Comparison of ENCODE assay signal across 9 cellular contexts in genomic region chr14:24279301-24280186, GRCh38. TPM values are rescaled to one million over a fixed set of nuclear protein-coding genes. Genes with fewer than 3 reads are reported as not detected.
DNase-seq lines count a peak whose midpoint lies in the region; ATAC-seq, FAIRE-seq and TF ChIP-seq lines count a peak whose summit lies in the region.
"Had no signal": no experiment of that assay in that cellular context is flagged by ENCODE, and none has a peak within 500 bp of the region (broad histone marks: within the 10 kb centered on the region; RNA-seq: fewer than 3 reads in every experiment).

No MANE protein-coding gene starts in this region.

- dilution Hi-C loops in mammary epithelial cell (cut with HindIII; ENCODE audit: low sequenced_read_pairs): loop anchor here (5.0 kb wide), 1 partner anchor 77 kb away; no protein-coding TSS in a partner anchor

- peak; percentile 42 to 55 for TF ChIP-seq CTCF in mammary epithelial cell (conservative IDR thresholded peaks at IDR 0.05 in 1 of 2, IDR thresholded peaks at IDR 0.05 in 1 of 2; ENCODE audit: extremely low read depth in 1 of 2, insufficient read depth in 1 of 2, low read depth in 1 of 2, low read length in 2 of 2)
- no peak for TF ChIP-seq CTCF in neutrophil (IDR thresholded peaks at IDR 0.05)

- H3K4me3 ChIP-seq in mammary epithelial cell (replicated peaks in 1 of 3; ENCODE audit: insufficient read depth in 1 of 3, low read depth in 2 of 3, low read length in 3 of 3): no peak overlapping the region
- peak overlapping the region; percentile 12 to 24 for H3K4me3 ChIP-seq in neutrophil (ENCODE audit: low read depth in 1 of 2, low read length in 1 of 2)

- H3K79me2 ChIP-seq in mammary epithelial cell (ENCODE audit: insufficient read depth, low read length): peaks cover 4% of the 10 kb centered on the region

- in situ Hi-C loops in mammary epithelial cell (cut with MboI; ENCODE audit: low sequenced_read_pairs in 2 of 2): no loop called here

- FAIRE-seq in GM12891 (lab: Jason Lieb, UNC): peak; percentile 70
- FAIRE-seq: TTC549 had no signal

- BruUV-seq in mammary epithelial cell (replicated peaks; lab: Mats Ljungman, UMichigan): no TSS peak

- peak overlapping the region; percentile 18 for H2AFZ ChIP-seq in mammary epithelial cell (ENCODE audit: low read depth, low read length)

- intact Hi-C loops in mammary epithelial cell (cut with micrococcal nuclease): no loop called here

- H3K9me3 ChIP-seq in mammary epithelial cell (replicated peaks; ENCODE audit: insufficient read depth, low read length) (no peaks in the 10 kb centered on the region), neutrophil (no peaks in the 10 kb centered on the region)

- CTCF ChIA-PET in mammary epithelial cell (lab: Charles Lee; ENCODE audit: low non-redundant PET): interaction anchor here (0.5 kb wide), 1 partner anchor 37 kb away, joined by 3 read pairs; no protein-coding TSS in a partner anchor

- H3K36me3 ChIP-seq in mammary epithelial cell (ENCODE audit: insufficient read depth, low read length) (no peaks in the 10 kb centered on the region), neutrophil (no peaks in the 10 kb centered on the region)

- WGBS in mammary epithelial cell (ENCODE audit: low coverage, missing lambda C conversion rate): 63% methylated on average over 11 of the region's 11 CpGs

- no peak overlapping the region for H3K9ac ChIP-seq in mammary epithelial cell (ENCODE audit: insufficient read depth, low read length)

- DNase-seq in GM12891 (ENCODE audit: insufficient read length, low spot score) (no peak), RPMI8226 (peak; percentile 77), mammary epithelial cell (peak; percentile 77), NCI-H146 (lab: John Stamatoyannopoulos, UW) (no peak), GM19238 (ENCODE audit: insufficient read length, low spot score) (no peak)

- H3K27ac ChIP-seq in mammary epithelial cell (ENCODE audit: insufficient read depth, low read depth, low read length) (peak overlapping the region; percentile 0), neutrophil (peak overlapping the region; percentile 97)

- ATAC-seq in HG02588 (IDR thresholded peaks at IDR 0.05; ENCODE audit: unreplicated experiment) (peak; percentile 68), HG03097 (IDR thresholded peaks at IDR 0.05; ENCODE audit: low FRiP score, unreplicated experiment) (no peak)

- peaks cover 26% of the 10 kb centered on the region for H3K4me1 ChIP-seq in mammary epithelial cell (ENCODE audit: insufficient read depth, low read length)
- H3K4me1 ChIP-seq in neutrophil (ENCODE audit: control insufficient read depth in 1 of 2, insufficient read depth in 1 of 2, low read depth in 1 of 2, low read length in 1 of 2): peaks cover 77 to 80% of the 10 kb centered on the region in 2 experiments

- H4K20me1 ChIP-seq in mammary epithelial cell (ENCODE audit: insufficient read depth, low read length): no peaks in the 10 kb centered on the region

- H3K4me2 ChIP-seq in mammary epithelial cell (ENCODE audit: insufficient read depth, low read depth, low read length): no peak overlapping the region

- no peak for TF ChIP-seq POLR2A in GM12891 (IDR thresholded peaks at IDR 0.05; ENCODE audit: low read depth, low read length)

- H3K27me3 ChIP-seq in mammary epithelial cell (ENCODE audit: insufficient read depth, low read length): no peaks in the 10 kb centered on the region
- H3K27me3 ChIP-seq in neutrophil: no peaks in the 10 kb centered on the region

TF ChIP-seq in GM12891, 5 proteins besides CTCF, POLR2A, EP300 and RAD21:
- no peak for TF ChIP-seq POU2F2 (IDR thresholded peaks at IDR 0.05; ENCODE audit: low read depth, low read length)
- TF ChIP-seq PAX5 (IDR thresholded peaks at IDR 0.05; ENCODE audit: insufficient read depth, low read length, severe bottlenecking): no peak
- TF ChIP-seq SPI1 (IDR thresholded peaks at IDR 0.05; ENCODE audit: low read depth, low read length): peak; percentile 72
- TF ChIP-seq TAF1 (IDR thresholded peaks at IDR 0.05; ENCODE audit: low read depth, low read length): no peak
- TF ChIP-seq POLR2AphosphoS5 (IDR thresholded peaks at IDR 0.05; ENCODE audit: low read depth, low read length): no peak
TF ChIP-seq in GM12891: peak in this region for 1.

RNA-seq across cellular contexts. Expression of gene RABGGTA, which starts 8.1 kb away (rescaled TPM):
- 45.4 TPM for polyA plus RNA-seq in GM12891 (2012; ENCODE audit: low read depth, missing spikeins)
- 10 to 100 TPM; 51.3 to 74.5 TPM for total RNA-seq in mammary epithelial cell
- 80.7 TPM for polyA plus RNA-seq in mammary epithelial cell
- 141 TPM for polyA minus RNA-seq in mammary epithelial cell

RNA-seq across cellular contexts. Expression of gene TGM1, which starts 16.6 kb away (rescaled TPM):
- polyA plus RNA-seq in GM12891 (2012; ENCODE audit: low read depth, missing spikeins): 0.91 TPM
- total RNA-seq in mammary epithelial cell: 10 to 100 TPM in 1 of 2 donors, 1 to 10 TPM in 1; 7.5 to 21.9 TPM
- polyA plus RNA-seq in mammary epithelial cell: 8.7 TPM
- polyA minus RNA-seq in mammary epithelial cell: 9.0 TPM

RNA-seq across cellular contexts. Expression of gene DHRS1, which starts 20.0 kb away (rescaled TPM):
- polyA plus RNA-seq in GM12891 (2012; ENCODE audit: low read depth, missing spikeins): 20.1 TPM
- total RNA-seq in mammary epithelial cell: 10 to 100 TPM; 19.2 to 84.8 TPM
- 85.0 TPM for polyA plus RNA-seq in mammary epithelial cell
- 36.0 TPM for polyA minus RNA-seq in mammary epithelial cell

RNA-seq across cellular contexts. Expression of gene NOP9, which starts 20.1 kb away (rescaled TPM):
- polyA plus RNA-seq in GM12891 (2012; ENCODE audit: low read depth, missing spikeins): 17.3 TPM
- 10 to 100 TPM; 26.7 to 42.8 TPM for total RNA-seq in mammary epithelial cell
- polyA plus RNA-seq in mammary epithelial cell: 13.4 TPM
- polyA minus RNA-seq in mammary epithelial cell: 62.6 TPM

RNA-seq across cellular contexts. Expression of gene CIDEB, which starts 28.2 kb away (rescaled TPM):
- 8.8 TPM for polyA plus RNA-seq in GM12891 (2012; ENCODE audit: low read depth, missing spikeins)
- total RNA-seq in mammary epithelial cell: 1 to 10 TPM; 1.3 to 2.1 TPM
- polyA plus RNA-seq in mammary epithelial cell: 3.3 TPM
- 5.4 TPM for polyA minus RNA-seq in mammary epithelial cell

Comparison
In these comparisons a context has a peak if more than half of its experiments do, and no peak if none do; other contexts are left out.
1. DNase-seq: peak in RPMI8226 (single experiment) and mammary epithelial cell (single experiment); none in GM12891 (single experiment), NCI-H146 (single experiment) and GM19238 (single experiment).
2. H3K4me3 ChIP-seq: peak in neutrophil (2 of 2); none in mammary epithelial cell (0 of 3).